Comparison of ENCODE assay signal across 29 cellular contexts in the genomic region with DNA sequence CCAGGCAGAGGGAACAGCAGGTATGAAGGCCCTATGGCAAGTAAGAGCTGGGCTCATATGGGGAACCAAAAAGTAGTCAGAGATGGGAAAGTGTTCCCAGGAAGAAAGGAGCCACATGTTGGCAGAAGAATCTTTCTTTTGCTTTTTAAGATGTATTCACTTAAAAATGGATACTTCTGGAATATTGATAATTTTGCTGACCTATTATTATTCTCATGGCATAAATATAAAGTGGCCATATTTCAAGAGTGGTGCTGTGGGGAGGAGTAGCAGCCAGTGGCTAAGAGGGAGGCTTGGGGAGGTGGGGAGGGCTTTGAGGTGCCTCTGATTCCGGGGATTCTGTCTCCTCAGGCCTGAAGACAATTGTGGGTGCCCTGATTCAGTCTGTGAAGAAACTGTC.
"Had no signal": no experiment of that assay in that cellular context is flagged by ENCODE, and none has a peak within 500 bp of the region (broad histone marks: within the 10 kb centered on the region; RNA-seq: fewer than 3 reads in every experiment).

No MANE protein-coding gene starts in this region.

- H3K27me3 Mint-ChIP-seq: stimulated activated naive CD8-positive, alpha-beta T cell treated with anti-CD3 and anti-CD28 coated beads, Interleukin-15, amount 100 ng/mL, for 72 hours; stimulated activated naive CD8-positive, alpha-beta T cell treated with anti-CD3 and anti-CD28 coated beads, Interleukin-15, Interleukin-2, amounts not matched to agents 100 ng/mL and 50 ng/mL, for 24 hours; type B pancreatic cell had no signal

- H3K4me3 Mint-ChIP-seq: stimulated activated effector memory CD8-positive, alpha-beta T cell treated with anti-CD3 and anti-CD28 coated beads, Interleukin-12 subunit alpha, Interleukin-12 subunit beta, amount 100 ng/mL, for 72 hours; stimulated activated memory B cell treated with anti-CD40 and anti-IgM and Interleukin-4, amounts not matched to agents 10 μg/mL and 1 μg/mL and 100 μg/mL, for 72 hours; stimulated activated naive B cell treated with anti-CD40 and anti-IgM and Interleukin-4, amounts not matched to agents 10 μg/mL and 1 μg/mL and 100 μg/mL, for 72 hours; stimulated activated naive CD8-positive, alpha-beta T cell treated with anti-CD3 and anti-CD28 coated beads, Interleukin-15, amount 100 ng/mL, for 72 hours; stimulated activated naive CD8-positive, alpha-beta T cell treated with anti-CD3 and anti-CD28 coated beads, Interleukin-15, Interleukin-2, amounts not matched to agents 100 ng/mL and 50 ng/mL, for 24 hours; type B pancreatic cell had no signal

- H3K27ac Mint-ChIP-seq: stimulated activated effector memory CD8-positive, alpha-beta T cell treated with anti-CD3 and anti-CD28 coated beads, Interleukin-12 subunit alpha, Interleukin-12 subunit beta, amount 100 ng/mL, for 72 hours; stimulated activated memory B cell treated with anti-CD40 and anti-IgM and Interleukin-4, amounts not matched to agents 10 μg/mL and 1 μg/mL and 100 μg/mL, for 72 hours; stimulated activated naive B cell treated with anti-CD40 and anti-IgM and Interleukin-4, amounts not matched to agents 10 μg/mL and 1 μg/mL and 100 μg/mL, for 72 hours; stimulated activated naive CD8-positive, alpha-beta T cell treated with anti-CD3 and anti-CD28 coated beads, Interleukin-15, amount 100 ng/mL, for 72 hours; stimulated activated naive CD8-positive, alpha-beta T cell treated with anti-CD3 and anti-CD28 coated beads, Interleukin-15, Interleukin-2, amounts not matched to agents 100 ng/mL and 50 ng/mL, for 24 hours; type B pancreatic cell had no signal

- H3K9me3 ChIP-seq: stomach, suprapubic skin, testis, thoracic aorta, thyroid gland, tibial artery, tibial nerve, transverse colon, upper lobe of left lung, upper lobe of right lung, uterus, vagina had no signal

- H3K27me3 ChIP-seq: stomach, suprapubic skin, testis, thyroid gland, tibial nerve, transverse colon, upper lobe of left lung, upper lobe of right lung, uterus, vagina had no signal

- H3K9me3 Mint-ChIP-seq: stimulated activated effector memory CD8-positive, alpha-beta T cell treated with anti-CD3 and anti-CD28 coated beads, Interleukin-12 subunit alpha, Interleukin-12 subunit beta, amount 100 ng/mL, for 72 hours; stimulated activated memory B cell treated with anti-CD40 and anti-IgM and Interleukin-4, amounts not matched to agents 10 μg/mL and 1 μg/mL and 100 μg/mL, for 72 hours; stimulated activated naive B cell treated with anti-CD40 and anti-IgM and Interleukin-4, amounts not matched to agents 10 μg/mL and 1 μg/mL and 100 μg/mL, for 72 hours; stimulated activated naive CD8-positive, alpha-beta T cell treated with anti-CD3 and anti-CD28 coated beads, Interleukin-15, amount 100 ng/mL, for 72 hours; stimulated activated naive CD8-positive, alpha-beta T cell treated with anti-CD3 and anti-CD28 coated beads, Interleukin-15, Interleukin-2, amounts not matched to agents 100 ng/mL and 50 ng/mL, for 24 hours; type B pancreatic cell had no signal

- H3K4me1 ChIP-seq: stomach, suprapubic skin, testis, thyroid gland, tibial artery, tibial nerve, transverse colon, upper lobe of left lung, upper lobe of right lung, uterus, vagina had no signal

- H3K36me3 Mint-ChIP-seq: stimulated activated effector memory CD8-positive, alpha-beta T cell treated with anti-CD3 and anti-CD28 coated beads, Interleukin-12 subunit alpha, Interleukin-12 subunit beta, amount 100 ng/mL, for 72 hours; stimulated activated memory B cell treated with anti-CD40 and anti-IgM and Interleukin-4, amounts not matched to agents 10 μg/mL and 1 μg/mL and 100 μg/mL, for 72 hours; stimulated activated naive B cell treated with anti-CD40 and anti-IgM and Interleukin-4, amounts not matched to agents 10 μg/mL and 1 μg/mL and 100 μg/mL, for 72 hours; type B pancreatic cell had no signal

- H3K4me1 Mint-ChIP-seq: stimulated activated effector memory CD8-positive, alpha-beta T cell treated with anti-CD3 and anti-CD28 coated beads, Interleukin-12 subunit alpha, Interleukin-12 subunit beta, amount 100 ng/mL, for 72 hours; stimulated activated memory B cell treated with anti-CD40 and anti-IgM and Interleukin-4, amounts not matched to agents 10 μg/mL and 1 μg/mL and 100 μg/mL, for 72 hours; stimulated activated naive B cell treated with anti-CD40 and anti-IgM and Interleukin-4, amounts not matched to agents 10 μg/mL and 1 μg/mL and 100 μg/mL, for 72 hours; stimulated activated naive CD8-positive, alpha-beta T cell treated with anti-CD3 and anti-CD28 coated beads, Interleukin-15, amount 100 ng/mL, for 72 hours had no signal

- H3K27ac ChIP-seq: stomach, suprapubic skin, testis, thoracic aorta, thyroid gland, tibial artery, tibial nerve, transverse colon, upper lobe of left lung, upper lobe of right lung, uterus, vagina had no signal

- FAIRE-seq: urothelium cell line had no signal

- H3K4me3 ChIP-seq: stomach, suprapubic skin, testis, thoracic aorta, thyroid gland, tibial artery, tibial nerve, transverse colon, upper lobe of left lung, upper lobe of right lung, uterus, vagina had no signal

- DNase-seq: stimulated activated CD4-positive, alpha-beta T cell treated with anti-CD3 and anti-CD28 coated beads, Interleukin-2, amount 100 ng/mL, for 48 hours; stimulated activated CD4-positive, alpha-beta T cell treated with anti-CD3 and anti-CD28 coated beads, Interleukin-4, amount 100 ng/mL, for 1 hour; stimulated activated CD4-positive, alpha-beta T cell treated with anti-CD3 and anti-CD28 coated beads, Interleukin-4, amount 100 ng/mL, for 24 hours; stimulated activated CD4-positive, alpha-beta T cell treated with anti-CD3 and anti-CD28 coated beads, Interleukin-4, amount 100 ng/mL, for 4 hours; stimulated activated CD8-positive, alpha-beta memory T cell treated with anti-CD3 and anti-CD28 coated beads, Interleukin-4, amount 100 ng/mL, for 48 hours; stimulated activated naive B cell treated with anti-CD40 and anti-IgM and Interleukin-4, amounts not matched to agents 10 μg/mL and 1 μg/mL and 100 μg/mL, for 72 hours; stimulated activated naive CD4-positive, alpha-beta T cell; stimulated activated naive CD4-positive, alpha-beta T cell treated with Interleukin-2 at 50 U/mL for 16 hours; stimulated activated naive CD8-positive, alpha-beta T cell treated with anti-CD3 and anti-CD28 coated beads, Interleukin-15, amount 100 ng/mL, for 72 hours; stimulated activated naive CD8-positive, alpha-beta T cell treated with anti-CD3 and anti-CD28 coated beads, Interleukin-15, Interleukin-2, amounts not matched to agents 100 U/mL and 50 U/mL, for 24 hours; stomach; substantia nigra; testis; thyroid gland; tibial artery; transverse colon; trophoblast cell; upper lobe of left lung; upper lobe of right lung; uterus had no signal

- ATAC-seq: stimulated activated effector memory CD8-positive, alpha-beta T cell treated with anti-CD3 and anti-CD28 coated beads, Interleukin-12 subunit alpha, Interleukin-12 subunit beta, amount 100 ng/mL, for 72 hours; stimulated activated memory B cell treated with anti-CD40 and anti-IgM and Interleukin-4, amounts not matched to agents 10 μg/mL and 1 μg/mL and 100 μg/mL, for 72 hours; stimulated activated naive B cell treated with anti-CD40 and anti-IgM and Interleukin-4, amounts not matched to agents 10 μg/mL and 1 μg/mL and 100 μg/mL, for 72 hours; stimulated activated naive CD8-positive, alpha-beta T cell treated with anti-CD3 and anti-CD28 coated beads, Interleukin-15, amount 100 ng/mL, for 72 hours; stimulated activated naive CD8-positive, alpha-beta T cell treated with anti-CD3 and anti-CD28 coated beads, Interleukin-15, Interleukin-2, amounts not matched to agents 100 U/mL and 50 U/mL, for 24 hours; upper lobe of right lung had no signal

- H3K36me3 ChIP-seq: stomach, suprapubic skin, thoracic aorta, thyroid gland, tibial artery, tibial nerve, transverse colon, upper lobe of left lung, upper lobe of right lung, uterus, vagina had no signal
